ENCODE assay signal across 21 cellular contexts in the genomic region with DNA sequence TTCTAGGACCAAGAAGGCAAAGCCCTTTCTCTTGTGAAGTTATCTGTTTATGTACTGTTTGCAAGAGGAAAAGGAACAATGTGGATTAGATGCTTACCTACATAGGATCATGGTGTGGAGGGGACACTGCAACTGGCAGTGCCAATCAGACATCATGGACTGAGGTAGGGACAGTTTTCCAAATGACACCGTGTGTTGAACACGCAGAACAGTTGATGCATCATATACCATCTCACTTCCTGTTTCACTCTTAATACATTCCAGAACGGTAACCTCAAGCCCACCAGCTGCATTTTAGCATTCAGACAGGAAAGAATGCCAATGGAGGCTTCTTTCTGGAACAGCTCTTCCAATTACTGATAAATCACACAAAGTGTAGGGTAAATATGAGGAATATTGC.
DNase-seq lines count a peak whose midpoint lies in the region; ATAC-seq and TF ChIP-seq lines count a peak whose summit lies in the region.
"Had no signal": no experiment of that assay in that cellular context is flagged by ENCODE, and none has a peak within 500 bp of the region (broad histone marks: within the 10 kb centered on the region; RNA-seq: fewer than 3 reads in every experiment).

No MANE protein-coding gene starts in this region.

- H3K27me3 ChIP-seq in right cardiac atrium (ENCODE audit: control insufficient read depth, insufficient read depth) = no peaks in the 10 kb centered on the region
- no peaks in the 10 kb centered on the region for H3K27me3 ChIP-seq in dorsolateral prefrontal cortex
- H3K27me3 ChIP-seq: breast epithelium, heart right ventricle had no signal

- peak; percentile 69 for ATAC-seq in GM18867 (IDR thresholded peaks at IDR 0.05; ENCODE audit: unreplicated experiment)
- ATAC-seq in GM21717 (IDR thresholded peaks at IDR 0.05; ENCODE audit: unreplicated experiment) = peak; percentile 76
- peak; percentile 67 for ATAC-seq in HG03354 (IDR thresholded peaks at IDR 0.05; ENCODE audit: poor library complexity, severe bottlenecking, unreplicated experiment)
- peak; percentile 67 for ATAC-seq in stimulated activated memory B cell treated with anti-CD40 and anti-IgM and Interleukin-4, amounts not matched to agents 10 μg/mL and 1 μg/mL and 100 μg/mL, for 72 hours
- no peak for ATAC-seq in right cardiac atrium
- ATAC-seq: heart right ventricle had no signal

- no peaks in the 10 kb centered on the region for H3K9me3 Mint-ChIP-seq in stimulated activated memory B cell treated with anti-CD40 and anti-IgM and Interleukin-4, amounts not matched to agents 10 μg/mL and 1 μg/mL and 100 μg/mL, for 72 hours
- no peaks in the 10 kb centered on the region for H3K9me3 Mint-ChIP-seq in activated CD4-positive, alpha-beta T cell treated with anti-CD3 and anti-CD28 coated beads, Interleukin-2, amount 10 ng/mL, durations not matched to agents 7 days and 5 days
- H3K9me3 Mint-ChIP-seq: nephron had no signal

- no peak overlapping the region for H3K27ac Mint-ChIP-seq in stimulated activated memory B cell treated with anti-CD40 and anti-IgM and Interleukin-4, amounts not matched to agents 10 μg/mL and 1 μg/mL and 100 μg/mL, for 72 hours
- H3K27ac Mint-ChIP-seq in activated CD4-positive, alpha-beta T cell treated with anti-CD3 and anti-CD28 coated beads, Interleukin-2, amount 10 ng/mL, durations not matched to agents 7 days and 5 days = no peak overlapping the region
- H3K27ac Mint-ChIP-seq: activated naive CD8-positive, alpha-beta T cell; memory B cell; nephron had no signal

- POLR2A ChIA-PET in activated CD4-positive, alpha-beta T cell treated with anti-CD3 and anti-CD28 coated beads, Interleukin-2, amount 10 ng/mL, durations not matched to agents 7 days and 5 days (lab: Charles Lee) = no interaction called here

- no peak for TF ChIP-seq CTCF in dorsolateral prefrontal cortex (IDR thresholded peaks at IDR 0.05 in 54 of 56, conservative IDR thresholded peaks at IDR 0.05 in 2 of 56; ENCODE audit: low read depth in 1 of 56, partially characterized antibody in 56 of 56)

- no peaks in the 10 kb centered on the region for H3K4me1 Mint-ChIP-seq in stimulated activated memory B cell treated with anti-CD40 and anti-IgM and Interleukin-4, amounts not matched to agents 10 μg/mL and 1 μg/mL and 100 μg/mL, for 72 hours
- no peaks in the 10 kb centered on the region for H3K4me1 Mint-ChIP-seq in activated CD4-positive, alpha-beta T cell treated with anti-CD3 and anti-CD28 coated beads, Interleukin-2, amount 10 ng/mL, durations not matched to agents 7 days and 5 days

- 66% methylated on average over 3 of the region's 3 CpGs for WGBS in right cardiac atrium

- no peak overlapping the region for H3K4me3 Mint-ChIP-seq in stimulated activated memory B cell treated with anti-CD40 and anti-IgM and Interleukin-4, amounts not matched to agents 10 μg/mL and 1 μg/mL and 100 μg/mL, for 72 hours
- H3K4me3 Mint-ChIP-seq in activated CD4-positive, alpha-beta T cell treated with anti-CD3 and anti-CD28 coated beads, Interleukin-2, amount 10 ng/mL, durations not matched to agents 7 days and 5 days = no peak overlapping the region
- H3K4me3 Mint-ChIP-seq: activated naive CD8-positive, alpha-beta T cell; memory B cell; nephron had no signal

- H3K27ac ChIP-seq in right cardiac atrium (ENCODE audit: low read length) = no peak overlapping the region
- no peak overlapping the region for H3K27ac ChIP-seq in dorsolateral prefrontal cortex
- H3K27ac ChIP-seq: breast epithelium, heart right ventricle, SK-N-MC had no signal

- CTCF ChIA-PET in activated CD4-positive, alpha-beta T cell treated with anti-CD3 and anti-CD28 coated beads, Interleukin-2, amount 10 ng/mL, durations not matched to agents 7 days and 5 days (lab: Charles Lee) = no interaction called here

- no peaks in the 10 kb centered on the region for H3K4me1 ChIP-seq in right cardiac atrium (ENCODE audit: control insufficient read depth, insufficient read depth, low read length)
- H3K4me1 ChIP-seq: breast epithelium, HAP-1, heart right ventricle had no signal

- no peaks in the 10 kb centered on the region for H3K9me3 ChIP-seq in right cardiac atrium (ENCODE audit: control insufficient read depth, low read length)
- H3K9me3 ChIP-seq: breast epithelium, HAP-1, heart right ventricle had no signal

- no peaks in the 10 kb centered on the region for H3K36me3 Mint-ChIP-seq in stimulated activated memory B cell treated with anti-CD40 and anti-IgM and Interleukin-4, amounts not matched to agents 10 μg/mL and 1 μg/mL and 100 μg/mL, for 72 hours
- H3K36me3 Mint-ChIP-seq in activated CD4-positive, alpha-beta T cell treated with anti-CD3 and anti-CD28 coated beads, Interleukin-2, amount 10 ng/mL, durations not matched to agents 7 days and 5 days (ENCODE audit: low read depth) = no peaks in the 10 kb centered on the region
- H3K36me3 Mint-ChIP-seq: activated naive CD8-positive, alpha-beta T cell; memory B cell had no signal

- peaks cover 14% of the 10 kb centered on the region for H3K27me3 Mint-ChIP-seq in stimulated activated memory B cell treated with anti-CD40 and anti-IgM and Interleukin-4, amounts not matched to agents 10 μg/mL and 1 μg/mL and 100 μg/mL, for 72 hours
- no peaks in the 10 kb centered on the region for H3K27me3 Mint-ChIP-seq in activated CD4-positive, alpha-beta T cell treated with anti-CD3 and anti-CD28 coated beads, Interleukin-2, amount 10 ng/mL, durations not matched to agents 7 days and 5 days
- H3K27me3 Mint-ChIP-seq: activated naive CD8-positive, alpha-beta T cell had no signal

- intact Hi-C loops in right cardiac atrium (cut with DNase I) = no loop called here
- intact Hi-C loops in dorsolateral prefrontal cortex (cut with DNase I) = no loop called here

- DNase-seq in activated CD4-positive, alpha-beta T cell treated with anti-CD3 and anti-CD28 coated beads, Interleukin-2, amount 10 ng/mL, durations not matched to agents 7 days and 5 days = no peak
- no peak for DNase-seq in right cardiac atrium
- DNase-seq in dorsolateral prefrontal cortex = no peak
- DNase-seq: activated CD4-positive, alpha-beta T cell treated with anti-CD3 and anti-CD28 coated beads, Interleukin-2, amount 50 U/mL, for 48 hours; activated T-cell treated with anti-CD3 and anti-CD28 coated beads, Interleukin-2, amount 50 U/mL, for 48 hours; DMS 273 treated with DMSO at 0.1 percent for 48 hours; effector CD4-positive, alpha-beta T cell; heart right ventricle; Kasumi-1; NCI-H146; NCI-H446 had no signal

- H3K4me3 ChIP-seq in right cardiac atrium (ENCODE audit: low read length) (no peak overlapping the region), dorsolateral prefrontal cortex (no peak overlapping the region)
- H3K4me3 ChIP-seq: breast epithelium, HAP-1, heart right ventricle, SK-N-MC had no signal

Comparison
In these comparisons a context has a peak if more than half of its experiments do, and no peak if none do; other contexts are left out.
1. ATAC-seq: peak in GM18867 (single experiment), GM21717 (single experiment), HG03354 (single experiment) and stimulated activated memory B cell treated with anti-CD40 and anti-IgM and Interleukin-4, amounts not matched to agents 10 μg/mL and 1 μg/mL and 100 μg/mL, for 72 hours (single experiment); none in right cardiac atrium (0 of 2).